8 cellular contexts compared by ENCODE assay signal in genomic region chr10:28241766-28242399, GRCh38.
A peak's percentile ranks its signal among the peaks of the same experiment; 100 is the strongest.
DNase-seq lines count a peak whose midpoint lies in the region; ATAC-seq and TF ChIP-seq lines count a peak whose summit lies in the region.

No MANE protein-coding gene starts in this region.

- DNase-seq in AG04450 (ENCODE audit: low read depth, low spot score) (peak; percentile 33), PC-3 (peak; percentile 76), astrocyte of the hippocampus (ENCODE audit: low read depth, low spot score) (peak; percentile 73), hepatocyte (ENCODE audit: low spot score) (peak; percentile 79), smooth muscle cell (lab: John Stamatoyannopoulos, UW; ENCODE audit: unreplicated experiment) (no peak)

- no peak overlapping the region for H3K9ac ChIP-seq in PC-3 (ENCODE audit: low read length)
- H3K9ac ChIP-seq in smooth muscle cell (ENCODE audit: low read depth) = no peak overlapping the region

- intact Hi-C loops in PC-3 (cut with micrococcal nuclease) = loop anchor here (1.0 to 10.0 kb wide), 7 partner anchors 40 to 684 kb away; no protein-coding TSS in a partner anchor

- peak; percentile 52 for ATAC-seq in HG03469 (IDR thresholded peaks at IDR 0.05; ENCODE audit: unreplicated experiment)
- ATAC-seq in PC-3 = peak; percentile 92
- ATAC-seq in GM21423 (IDR thresholded peaks at IDR 0.05; ENCODE audit: unreplicated experiment) = no peak

- no peak overlapping the region for H3K4me3 ChIP-seq in AG04450 (ENCODE audit: low read depth, low read length)
- no peak overlapping the region for H3K4me3 ChIP-seq in PC-3 (ENCODE audit: low read length)
- H3K4me3 ChIP-seq in hepatocyte = no peak overlapping the region
- H3K4me3 ChIP-seq in smooth muscle cell = no peak overlapping the region

- H3K36me3 ChIP-seq in PC-3 (ENCODE audit: low read depth, low read length) = no peaks in the 10 kb centered on the region
- no peaks in the 10 kb centered on the region for H3K36me3 ChIP-seq in hepatocyte (replicated peaks; ENCODE audit: insufficient read depth, low read depth)
- H3K36me3 ChIP-seq in smooth muscle cell (ENCODE audit: low read depth) = no peaks in the 10 kb centered on the region

- H3K9me3 ChIP-seq in AG04450 (ENCODE audit: control insufficient read depth, insufficient read depth, low read length) (no peaks in the 10 kb centered on the region), PC-3 (ENCODE audit: low read length) (no peaks in the 10 kb centered on the region), hepatocyte (ENCODE audit: low read depth) (no peaks in the 10 kb centered on the region), smooth muscle cell (replicated peaks; ENCODE audit: low read depth) (no peaks in the 10 kb centered on the region)

- H3K4me1 ChIP-seq in PC-3 (ENCODE audit: insufficient read depth, low read length) (peaks cover 14% of the 10 kb centered on the region), hepatocyte (ENCODE audit: insufficient read depth) (no peaks in the 10 kb centered on the region), smooth muscle cell (ENCODE audit: low read depth) (no peaks in the 10 kb centered on the region)

- H2AFZ ChIP-seq in PC-3 (ENCODE audit: low read length) = no peak overlapping the region
- no peak overlapping the region for H2AFZ ChIP-seq in hepatocyte
- H2AFZ ChIP-seq in smooth muscle cell (ENCODE audit: low read depth) = no peak overlapping the region

- TF ChIP-seq CTCF in AG04450 (IDR thresholded peaks at IDR 0.05; ENCODE audit: low read depth, low read length) = peak; percentile 94
- peak; percentile 76 for TF ChIP-seq CTCF in GM12874 (IDR thresholded peaks at IDR 0.05; ENCODE audit: insufficient read depth, low read depth, low read length)
- TF ChIP-seq CTCF in PC-3 (conservative IDR thresholded peaks at IDR 0.05; ENCODE audit: low read depth, low read length) = peak; percentile 89
- TF ChIP-seq CTCF in hepatocyte (IDR thresholded peaks at IDR 0.05; ENCODE audit: poor library complexity) = peak; percentile 95
- peak; percentile 96 for TF ChIP-seq CTCF in smooth muscle cell (IDR thresholded peaks at IDR 0.05; ENCODE audit: borderline replicate concordance, insufficient read depth, poor library complexity, severe bottlenecking)

- no peaks in the 10 kb centered on the region for H3K79me2 ChIP-seq in PC-3 (ENCODE audit: low read length)
- no peaks in the 10 kb centered on the region for H3K79me2 ChIP-seq in hepatocyte
- H3K79me2 ChIP-seq in smooth muscle cell (ENCODE audit: low read depth) = no peaks in the 10 kb centered on the region

- H3F3A ChIP-seq in PC-3 (ENCODE audit: low read length, unreplicated experiment) (no peaks in the 10 kb centered on the region), smooth muscle cell (ENCODE audit: low read depth) (no peaks in the 10 kb centered on the region)

- no TSS peak for BruUV-seq in PC-3 (replicated peaks; lab: Mats Ljungman, UMichigan)

- POLR2A ChIA-PET in AG04450 (lab: Yijun Ruan, JAX) (interaction anchor here (0.7 kb wide), 1 partner anchor 686 kb away, joined by 3 read pairs; no protein-coding TSS in a partner anchor), PC-3 (lab: Charles Lee; ENCODE audit: unreplicated experiment) (interaction anchor here (0.5 to 0.6 kb wide), 3 partner anchors 40 to 348 kb away, joined by 3 to 5 read pairs (median 4); no protein-coding TSS in a partner anchor)

- H4K20me1 ChIP-seq in PC-3 (ENCODE audit: low read length) (no peaks in the 10 kb centered on the region), hepatocyte (ENCODE audit: insufficient read depth, poor library complexity, severe bottlenecking) (no peaks in the 10 kb centered on the region), smooth muscle cell (ENCODE audit: low read depth) (no peaks in the 10 kb centered on the region)

- H3K4me2 ChIP-seq in PC-3 (ENCODE audit: low read length) (no peak overlapping the region), hepatocyte (no peak overlapping the region), smooth muscle cell (no peak overlapping the region)

- H3K27me3 ChIP-seq in AG04450 (ENCODE audit: control insufficient read depth, insufficient read depth, low read length) (peaks cover 6% of the 10 kb centered on the region), PC-3 (ENCODE audit: low read length) (no peaks in the 10 kb centered on the region), hepatocyte (no peaks in the 10 kb centered on the region), smooth muscle cell (ENCODE audit: low read depth) (peaks cover 5% of the 10 kb centered on the region)

- H3K9me2 ChIP-seq in PC-3 (replicated peaks; ENCODE audit: low read length) = no peaks in the 10 kb centered on the region
- H3K9me2 ChIP-seq in hepatocyte (replicated peaks; ENCODE audit: insufficient read depth) = no peaks in the 10 kb centered on the region

- CTCF ChIA-PET in AG04450 (lab: Charles Lee) (interaction anchor here (0.5 to 5.4 kb wide), 45 partner anchors 9 to 872 kb away, joined by 3 to 63 read pairs (median 4); partner anchors contain the start of gene MPP7), PC-3 (lab: Charles Lee) (interaction anchor here (0.5 to 1.3 kb wide), 6 partner anchors 60 to 682 kb away, joined by 4 to 19 read pairs (median 6); no protein-coding TSS in a partner anchor)

- H3K27ac ChIP-seq in AG04450 (ENCODE audit: low read depth, low read length) (no peak overlapping the region), PC-3 (ENCODE audit: low read length) (no peak overlapping the region), hepatocyte (no peak overlapping the region), smooth muscle cell (ENCODE audit: low read depth) (no peak overlapping the region)

- WGBS in hepatocyte (ENCODE audit: low lambda C conversion rate, missing lambda C conversion rate) = 2% methylated on average over 3 of the region's 3 CpGs
- WGBS in smooth muscle cell (ENCODE audit: low lambda C conversion rate) = 7% methylated on average over 3 of the region's 3 CpGs
